1 cellular context compared by ENCODE assay signal in the genomic region with DNA sequence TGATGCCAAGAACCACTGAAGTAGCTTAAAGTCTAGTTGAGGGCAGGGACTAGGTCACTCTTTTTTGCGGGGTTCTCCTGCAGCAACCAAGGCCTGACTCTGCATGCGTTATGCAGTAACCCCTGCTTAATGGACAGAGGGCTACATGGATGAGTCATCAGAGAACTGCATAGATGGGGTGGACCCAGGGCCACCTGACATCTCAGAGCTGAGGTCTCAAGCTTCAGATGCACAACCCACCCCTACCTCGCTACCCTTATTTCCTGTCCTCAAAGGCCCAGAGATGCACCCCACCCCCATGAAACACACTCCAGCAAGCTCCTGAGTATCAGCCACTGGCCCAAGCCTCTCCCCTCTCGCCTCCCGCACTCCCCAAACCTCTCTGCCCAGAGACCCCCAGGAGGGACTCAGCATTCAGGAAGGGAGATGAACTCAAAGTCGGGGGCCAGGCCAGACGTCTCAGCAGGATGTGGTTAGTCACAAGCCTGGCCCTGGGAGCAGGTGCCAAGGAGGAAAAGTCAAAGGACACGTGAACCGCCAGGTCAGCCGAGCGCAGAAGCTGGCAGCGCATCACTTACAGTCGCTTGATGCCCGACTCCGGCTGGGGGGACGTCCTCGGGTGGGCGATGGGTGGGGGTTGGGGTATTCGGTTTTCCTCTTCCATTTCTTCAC.
TF ChIP-seq lines count a peak whose summit lies in the region.

No MANE protein-coding gene starts in this region.

TF ChIP-seq in endothelial cell of umbilical vein, 7 proteins besides CTCF, POLR2A, EP300 and RAD21 (continued from another document):
- peak; percentile 35 for TF ChIP-seq JUN (IDR thresholded peaks at IDR 0.05; ENCODE audit: borderline replicate concordance, insufficient read depth, insufficient read length, low read depth)
- TF ChIP-seq, protein P1, sequence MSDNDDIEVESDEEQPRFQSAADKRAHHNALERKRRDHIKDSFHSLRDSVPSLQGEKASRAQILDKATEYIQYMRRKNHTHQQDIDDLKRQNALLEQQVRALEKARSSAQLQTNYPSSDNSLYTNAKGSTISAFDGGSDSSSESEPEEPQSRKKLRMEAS (IDR thresholded peaks at IDR 0.05; ENCODE audit: insufficient read depth, insufficient read length), result no peak
- TF ChIP-seq POLR2AphosphoS5 (IDR thresholded peaks at IDR 0.05; ENCODE audit: insufficient read depth, low read depth, low read length), result no peak
- TF ChIP-seq FOS (IDR thresholded peaks at IDR 0.05; ENCODE audit: borderline replicate concordance, insufficient read depth, low read length), result no peak
